In the genomic region with DNA sequence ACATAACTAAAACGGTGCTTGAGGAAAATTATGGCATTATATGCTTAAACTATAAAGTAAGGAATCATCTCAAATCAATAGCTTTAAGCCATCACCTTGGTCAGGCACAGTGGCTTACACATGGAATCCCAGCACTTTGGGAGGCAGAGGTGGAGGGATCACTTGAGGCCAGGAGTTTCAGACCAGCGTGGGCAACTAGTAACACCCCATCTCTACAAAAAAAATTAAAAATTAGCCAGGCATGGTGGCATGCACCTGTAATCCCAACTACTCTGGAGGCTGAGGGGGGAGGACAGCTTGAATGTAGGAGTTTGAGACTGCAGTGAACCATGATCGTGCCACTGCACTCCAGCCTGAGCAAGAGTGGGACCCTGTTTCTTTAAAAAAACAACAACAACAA, we compare ENCODE assay signal across 1 cellular context.
TF ChIP-seq lines count a peak whose summit lies in the region.

No MANE protein-coding gene starts in this region.

TF ChIP-seq in HepG2, 621 proteins besides CTCF, POLR2A, EP300 and RAD21 (continues in another document):
- TF ChIP-seq, protein P1, sequence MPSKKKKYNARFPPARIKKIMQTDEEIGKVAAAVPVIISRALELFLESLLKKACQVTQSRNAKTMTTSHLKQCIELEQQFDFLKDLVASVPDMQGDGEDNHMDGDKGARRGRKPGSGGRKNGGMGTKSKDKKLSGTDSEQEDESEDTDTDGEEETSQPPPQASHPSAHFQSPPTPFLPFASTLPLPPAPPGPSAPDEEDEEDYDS (CRISPR knock-in tag; IDR thresholded peaks at IDR 0.05): 0 out of 2 replicates have a peak, but pooled peaks have one; percentile 31
- TF ChIP-seq, protein P2, sequence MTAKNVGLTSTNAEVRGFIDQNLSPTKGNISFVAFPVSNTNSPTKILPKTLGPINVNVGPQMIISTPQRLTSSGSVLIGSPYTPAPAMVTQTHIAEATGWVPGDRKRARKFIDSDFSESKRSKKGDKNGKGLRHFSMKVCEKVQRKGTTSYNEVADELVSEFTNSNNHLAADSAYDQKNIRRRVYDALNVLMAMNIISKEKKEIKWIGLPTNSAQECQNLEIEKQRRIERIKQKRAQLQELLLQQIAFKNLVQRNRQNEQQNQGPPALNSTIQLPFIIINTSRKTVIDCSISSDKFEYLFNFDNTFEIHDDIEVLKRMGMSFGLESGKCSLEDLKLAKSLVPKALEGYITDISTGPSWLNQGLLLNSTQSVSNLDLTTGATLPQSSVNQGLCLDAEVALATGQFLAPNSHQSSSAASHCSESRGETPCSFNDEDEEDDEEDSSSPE (CRISPR knock-in tag; IDR thresholded peaks at IDR 0.05): 0 out of 2 replicates have a peak, but pooled peaks have one; percentile 24
- TF ChIP-seq CREB1 (IDR thresholded peaks at IDR 0.05): no peak
- 0 out of 2 replicates have a peak, but pooled peaks have one; percentile 23 for TF ChIP-seq CREB1 (CRISPR knock-in tag; IDR thresholded peaks at IDR 0.05)
- no peak for TF ChIP-seq ZNF251 (CRISPR knock-in tag; IDR thresholded peaks at IDR 0.05)
- TF ChIP-seq FOXK1 (CRISPR knock-in tag; IDR thresholded peaks at IDR 0.05; ENCODE audit: borderline replicate concordance, low read depth): peak; percentile 38; the same call in 1 of the 2 replicates
- peak; percentile 26; the same call in 1 of the 2 replicates for TF ChIP-seq HOXA3 (CRISPR knock-in tag; IDR thresholded peaks at IDR 0.05)
- TF ChIP-seq POLR2G (IDR thresholded peaks at IDR 0.05; ENCODE audit: low read depth, low read length): peak; percentile 86
- peak; percentile 50; the same call in 1 of the 2 replicates for TF ChIP-seq SIN3A (IDR thresholded peaks at IDR 0.05; ENCODE audit: borderline replicate concordance, low read depth, low read length)
- no peak for TF ChIP-seq MXI1 (IDR thresholded peaks at IDR 0.05; ENCODE audit: borderline replicate concordance, low read depth, low read length)
- peak; percentile 32; the same call in 1 of the 2 replicates for TF ChIP-seq ZNF644 (CRISPR knock-in tag; IDR thresholded peaks at IDR 0.05; ENCODE audit: low read depth)
- TF ChIP-seq KAT2B (IDR thresholded peaks at IDR 0.05; ENCODE audit: borderline replicate concordance, low read depth, low read length): no peak
- peak; percentile 23; the same call in 1 of the 2 replicates for TF ChIP-seq FOXA3 (CRISPR knock-in tag; IDR thresholded peaks at IDR 0.05)
- TF ChIP-seq PATZ1 (CRISPR knock-in tag; IDR thresholded peaks at IDR 0.05): peak; percentile 54
- TF ChIP-seq, protein P3, sequence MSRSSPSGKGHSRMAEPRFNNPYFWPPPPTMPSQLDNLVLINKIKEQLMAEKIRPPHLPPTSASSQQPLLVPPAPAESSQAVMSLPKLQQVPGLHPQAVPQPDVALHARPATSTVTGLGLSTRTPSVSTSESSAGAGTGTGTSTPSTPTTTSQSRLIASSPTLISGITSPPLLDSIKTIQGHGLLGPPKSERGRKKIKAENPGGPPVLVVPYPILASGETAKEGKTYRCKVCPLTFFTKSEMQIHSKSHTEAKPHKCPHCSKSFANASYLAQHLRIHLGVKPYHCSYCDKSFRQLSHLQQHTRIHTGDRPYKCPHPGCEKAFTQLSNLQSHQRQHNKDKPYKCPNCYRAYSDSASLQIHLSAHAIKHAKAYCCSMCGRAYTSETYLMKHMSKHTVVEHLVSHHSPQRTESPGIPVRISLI (CRISPR knock-in tag; IDR thresholded peaks at IDR 0.05; ENCODE audit: borderline replicate concordance): 0 out of 2 replicates have a peak, but pooled peaks have one; percentile 27
- TF ChIP-seq, protein P4, sequence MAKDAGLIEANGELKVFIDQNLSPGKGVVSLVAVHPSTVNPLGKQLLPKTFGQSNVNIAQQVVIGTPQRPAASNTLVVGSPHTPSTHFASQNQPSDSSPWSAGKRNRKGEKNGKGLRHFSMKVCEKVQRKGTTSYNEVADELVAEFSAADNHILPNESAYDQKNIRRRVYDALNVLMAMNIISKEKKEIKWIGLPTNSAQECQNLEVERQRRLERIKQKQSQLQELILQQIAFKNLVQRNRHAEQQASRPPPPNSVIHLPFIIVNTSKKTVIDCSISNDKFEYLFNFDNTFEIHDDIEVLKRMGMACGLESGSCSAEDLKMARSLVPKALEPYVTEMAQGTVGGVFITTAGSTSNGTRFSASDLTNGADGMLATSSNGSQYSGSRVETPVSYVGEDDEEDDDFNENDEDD (CRISPR knock-in tag; IDR thresholded peaks at IDR 0.05; ENCODE audit: borderline replicate concordance): peak; percentile 53; the same call in 1 of the 2 replicates
- TF ChIP-seq KAT7 (CRISPR knock-in tag; IDR thresholded peaks at IDR 0.05; ENCODE audit: borderline replicate concordance): 0 out of 2 replicates have a peak, but pooled peaks have one; percentile 79
- TF ChIP-seq HNF1A (IDR thresholded peaks at IDR 0.05; ENCODE audit: low read depth): peak; percentile 69; the same call in 1 of the 2 replicates
- peak; percentile 77; the same call in 1 of the 2 replicates for TF ChIP-seq HNF1A (CRISPR knock-in tag; IDR thresholded peaks at IDR 0.05; ENCODE audit: borderline replicate concordance)
- TF ChIP-seq, protein P5, sequence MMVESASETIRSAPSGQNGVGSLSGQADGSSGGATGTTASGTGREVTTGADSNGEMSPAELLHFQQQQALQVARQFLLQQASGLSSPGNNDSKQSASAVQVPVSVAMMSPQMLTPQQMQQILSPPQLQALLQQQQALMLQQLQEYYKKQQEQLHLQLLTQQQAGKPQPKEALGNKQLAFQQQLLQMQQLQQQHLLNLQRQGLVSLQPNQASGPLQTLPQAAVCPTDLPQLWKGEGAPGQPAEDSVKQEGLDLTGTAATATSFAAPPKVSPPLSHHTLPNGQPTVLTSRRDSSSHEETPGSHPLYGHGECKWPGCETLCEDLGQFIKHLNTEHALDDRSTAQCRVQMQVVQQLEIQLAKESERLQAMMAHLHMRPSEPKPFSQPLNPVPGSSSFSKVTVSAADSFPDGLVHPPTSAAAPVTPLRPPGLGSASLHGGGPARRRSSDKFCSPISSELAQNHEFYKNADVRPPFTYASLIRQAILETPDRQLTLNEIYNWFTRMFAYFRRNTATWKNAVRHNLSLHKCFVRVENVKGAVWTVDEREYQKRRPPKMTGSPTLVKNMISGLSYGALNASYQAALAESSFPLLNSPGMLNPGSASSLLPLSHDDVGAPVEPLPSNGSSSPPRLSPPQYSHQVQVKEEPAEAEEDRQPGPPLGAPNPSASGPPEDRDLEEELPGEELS (CRISPR knock-in tag; IDR thresholded peaks at IDR 0.05): no peak
- peak; percentile 80 for TF ChIP-seq AFF4 (CRISPR knock-in tag; IDR thresholded peaks at IDR 0.05)
- TF ChIP-seq HNRNPL (IDR thresholded peaks at IDR 0.05; ENCODE audit: low read depth, low read length): no peak
- TF ChIP-seq YY1 (IDR thresholded peaks at IDR 0.05; ENCODE audit: insufficient read depth, insufficient replicate concordance, low read depth, low read length): peak; percentile 9
- 0 out of 2 replicates have a peak, but pooled peaks have one; percentile 15 for TF ChIP-seq SIX1 (CRISPR knock-in tag; IDR thresholded peaks at IDR 0.05; ENCODE audit: borderline replicate concordance)
- TF ChIP-seq NCOA2 (CRISPR knock-in tag; IDR thresholded peaks at IDR 0.05): peak; percentile 39; the same call in 1 of the 2 replicates
- no peak for TF ChIP-seq ZMAT3 (CRISPR knock-in tag; conservative IDR thresholded peaks at IDR 0.05)
- no peak for TF ChIP-seq ZNF547 (CRISPR knock-in tag; IDR thresholded peaks at IDR 0.05)
- TF ChIP-seq ZNF121 (CRISPR knock-in tag; IDR thresholded peaks at IDR 0.05): peak; percentile 21; the same call in 1 of the 2 replicates
- TF ChIP-seq, protein P6, sequence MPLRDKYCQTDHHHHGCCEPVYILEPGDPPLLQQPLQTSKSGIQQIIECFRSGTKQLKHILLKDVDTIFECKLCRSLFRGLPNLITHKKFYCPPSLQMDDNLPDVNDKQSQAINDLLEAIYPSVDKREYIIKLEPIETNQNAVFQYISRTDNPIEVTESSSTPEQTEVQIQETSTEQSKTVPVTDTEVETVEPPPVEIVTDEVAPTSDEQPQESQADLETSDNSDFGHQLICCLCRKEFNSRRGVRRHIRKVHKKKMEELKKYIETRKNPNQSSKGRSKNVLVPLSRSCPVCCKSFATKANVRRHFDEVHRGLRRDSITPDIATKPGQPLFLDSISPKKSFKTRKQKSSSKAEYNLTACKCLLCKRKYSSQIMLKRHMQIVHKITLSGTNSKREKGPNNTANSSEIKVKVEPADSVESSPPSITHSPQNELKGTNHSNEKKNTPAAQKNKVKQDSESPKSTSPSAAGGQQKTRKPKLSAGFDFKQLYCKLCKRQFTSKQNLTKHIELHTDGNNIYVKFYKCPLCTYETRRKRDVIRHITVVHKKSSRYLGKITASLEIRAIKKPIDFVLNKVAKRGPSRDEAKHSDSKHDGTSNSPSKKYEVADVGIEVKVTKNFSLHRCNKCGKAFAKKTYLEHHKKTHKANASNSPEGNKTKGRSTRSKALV (CRISPR knock-in tag; IDR thresholded peaks at IDR 0.05): no peak
- TF ChIP-seq ZNF660 (CRISPR knock-in tag; IDR thresholded peaks at IDR 0.05; ENCODE audit: borderline replicate concordance, low read depth): no peak
- peak; percentile 47; the same call in 1 of the 2 replicates for TF ChIP-seq RXRB (CRISPR knock-in tag; IDR thresholded peaks at IDR 0.05; ENCODE audit: borderline replicate concordance)
- 0 out of 2 replicates have a peak, but pooled peaks have one; percentile 32 for TF ChIP-seq ZNF614 (CRISPR knock-in tag; IDR thresholded peaks at IDR 0.05; ENCODE audit: borderline replicate concordance)
- peak; percentile 67; the same call in 1 of the 2 replicates for TF ChIP-seq MED13 (CRISPR knock-in tag; IDR thresholded peaks at IDR 0.05)
